Comparison of ENCODE assay signal across 8 cellular contexts in the genomic region with DNA sequence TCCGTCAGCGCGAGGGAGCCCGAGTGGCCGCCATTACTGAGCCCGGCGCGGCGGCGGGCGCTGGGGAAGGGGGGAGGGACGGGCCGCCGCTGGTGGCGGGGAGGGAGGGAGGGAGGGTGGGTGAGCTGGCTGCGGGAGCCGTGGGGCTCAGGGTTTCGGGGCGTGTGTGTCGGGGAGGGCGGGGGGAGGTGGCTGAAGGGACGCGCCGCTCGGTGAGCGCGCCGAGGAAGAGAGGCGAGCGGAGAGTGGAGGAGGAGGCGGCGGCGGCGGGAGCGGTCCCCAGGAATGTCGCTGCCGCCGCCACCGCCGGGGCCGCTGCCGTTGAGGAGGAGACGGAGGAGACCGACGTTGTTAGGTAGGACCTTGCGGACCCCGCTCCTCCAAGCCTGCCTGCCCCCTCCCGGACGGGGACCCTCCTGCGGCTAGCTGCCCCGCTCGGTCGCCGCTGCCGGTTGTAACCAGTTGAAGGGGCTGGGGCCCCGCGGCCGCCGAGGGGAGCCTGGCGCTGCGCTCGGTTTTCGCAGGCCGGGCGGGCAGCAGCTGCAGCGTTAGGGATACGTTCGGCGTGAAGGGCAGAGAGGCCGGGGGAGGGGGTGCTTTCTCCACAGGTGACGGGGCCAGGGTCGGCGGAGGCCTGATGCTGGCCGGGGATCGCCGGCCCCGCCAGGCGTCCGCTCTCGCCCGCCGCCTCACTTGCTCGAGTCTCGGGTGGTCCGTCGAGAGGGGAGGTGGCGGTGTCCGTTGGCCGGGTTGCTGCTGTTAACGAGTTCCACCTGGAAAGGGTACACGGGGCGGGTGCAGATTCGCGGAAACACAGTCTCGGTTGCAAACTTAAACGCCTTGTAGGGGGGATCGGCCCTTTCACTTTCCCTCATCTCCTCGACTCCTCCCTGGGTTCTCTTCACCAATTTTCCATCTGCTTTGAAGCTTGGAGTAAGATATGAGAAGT. TPM values are rescaled to one million over a fixed set of nuclear protein-coding genes. Genes with fewer than 3 reads are reported as not detected.
DNase-seq lines count a peak whose midpoint lies in the region; ATAC-seq and TF ChIP-seq lines count a peak whose summit lies in the region.

A gene with protein sequence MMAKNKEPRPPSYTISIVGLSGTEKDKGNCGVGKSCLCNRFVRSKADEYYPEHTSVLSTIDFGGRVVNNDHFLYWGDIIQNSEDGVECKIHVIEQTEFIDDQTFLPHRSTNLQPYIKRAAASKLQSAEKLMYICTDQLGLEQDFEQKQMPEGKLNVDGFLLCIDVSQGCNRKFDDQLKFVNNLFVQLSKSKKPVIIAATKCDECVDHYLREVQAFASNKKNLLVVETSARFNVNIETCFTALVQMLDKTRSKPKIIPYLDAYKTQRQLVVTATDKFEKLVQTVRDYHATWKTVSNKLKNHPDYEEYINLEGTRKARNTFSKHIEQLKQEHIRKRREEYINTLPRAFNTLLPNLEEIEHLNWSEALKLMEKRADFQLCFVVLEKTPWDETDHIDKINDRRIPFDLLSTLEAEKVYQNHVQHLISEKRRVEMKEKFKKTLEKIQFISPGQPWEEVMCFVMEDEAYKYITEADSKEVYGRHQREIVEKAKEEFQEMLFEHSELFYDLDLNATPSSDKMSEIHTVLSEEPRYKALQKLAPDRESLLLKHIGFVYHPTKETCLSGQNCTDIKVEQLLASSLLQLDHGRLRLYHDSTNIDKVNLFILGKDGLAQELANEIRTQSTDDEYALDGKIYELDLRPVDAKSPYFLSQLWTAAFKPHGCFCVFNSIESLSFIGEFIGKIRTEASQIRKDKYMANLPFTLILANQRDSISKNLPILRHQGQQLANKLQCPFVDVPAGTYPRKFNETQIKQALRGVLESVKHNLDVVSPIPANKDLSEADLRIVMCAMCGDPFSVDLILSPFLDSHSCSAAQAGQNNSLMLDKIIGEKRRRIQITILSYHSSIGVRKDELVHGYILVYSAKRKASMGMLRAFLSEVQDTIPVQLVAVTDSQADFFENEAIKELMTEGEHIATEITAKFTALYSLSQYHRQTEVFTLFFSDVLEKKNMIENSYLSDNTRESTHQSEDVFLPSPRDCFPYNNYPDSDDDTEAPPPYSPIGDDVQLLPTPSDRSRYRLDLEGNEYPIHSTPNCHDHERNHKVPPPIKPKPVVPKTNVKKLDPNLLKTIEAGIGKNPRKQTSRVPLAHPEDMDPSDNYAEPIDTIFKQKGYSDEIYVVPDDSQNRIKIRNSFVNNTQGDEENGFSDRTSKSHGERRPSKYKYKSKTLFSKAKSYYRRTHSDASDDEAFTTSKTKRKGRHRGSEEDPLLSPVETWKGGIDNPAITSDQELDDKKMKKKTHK (N-terminal part only) (plus strand): TSS at position 224 of the 949 bp plus-strand sequence. CDS start 13,366 bp downstream, outside the sequence.

- peak; percentile 29 for ATAC-seq in GM19043 (IDR thresholded peaks at IDR 0.05; ENCODE audit: low read depth, unreplicated experiment)
- peak; percentile 47 for ATAC-seq in HG03432 (IDR thresholded peaks at IDR 0.05; ENCODE audit: unreplicated experiment)
- ATAC-seq in omental fat pad (ENCODE audit: low FRiP score): peak; percentile 49

- H3K27ac ChIP-seq in urinary bladder (ENCODE audit: low read depth): peak within 1 kb of the TSS; percentile 99

- under 1% methylated on average over 98 of the region's 98 CpGs for WGBS in urinary bladder

- H3K4me3 ChIP-seq in urinary bladder (ENCODE audit: low read depth, low read length): peak within 1 kb of the TSS; percentile 98

- DNase-seq in AG20443 (ENCODE audit: low spot score) (peak; percentile 41), RPMI8226 (peak; percentile 38), glomerular endothelial cell (ENCODE audit: extremely low read depth, low read depth, low spot score) (no peak), omental fat pad (ENCODE audit: low spot score) (no peak)
- peak in 3 of 4 experiments; percentile 51 to 77 (median 68) for DNase-seq in activated naive CD4-positive, alpha-beta T cell (lab: John Stamatoyannopoulos, UW)

- no peak for TF ChIP-seq CTCF in omental fat pad (IDR thresholded peaks at IDR 0.05)

- H3K4me1 ChIP-seq in urinary bladder (ENCODE audit: insufficient read depth): no peaks in the 10 kb centered on the region

- H3K36me3 ChIP-seq in urinary bladder (ENCODE audit: insufficient read depth): no peaks in the 10 kb centered on the region

RNA-seq across cellular contexts. Expression of the gene that starts here (rescaled TPM):
- total RNA-seq in glomerular endothelial cell: 42.0 and 54.8 TPM in 2 replicates
- total RNA-seq in omental fat pad: 100 to 1,000 TPM; 116 to 125 (median 121) TPM
- total RNA-seq in urinary bladder: 338 TPM
- polyA plus RNA-seq in urinary bladder: 27.1 TPM

Comparison
In these comparisons a context has a peak if more than half of its experiments do, and no peak if none do; other contexts are left out.
1. DNase-seq: peak in AG20443 (single experiment), RPMI8226 (single experiment) and activated naive CD4-positive, alpha-beta T cell (3 of 4); none in glomerular endothelial cell (single experiment) and omental fat pad (single experiment).
2. Peak in every context shown above with its lines, with median percentiles within 50 percentile points of each other: ATAC-seq.